Comparison of ENCODE assay signal across 26 cellular contexts in the genomic region with DNA sequence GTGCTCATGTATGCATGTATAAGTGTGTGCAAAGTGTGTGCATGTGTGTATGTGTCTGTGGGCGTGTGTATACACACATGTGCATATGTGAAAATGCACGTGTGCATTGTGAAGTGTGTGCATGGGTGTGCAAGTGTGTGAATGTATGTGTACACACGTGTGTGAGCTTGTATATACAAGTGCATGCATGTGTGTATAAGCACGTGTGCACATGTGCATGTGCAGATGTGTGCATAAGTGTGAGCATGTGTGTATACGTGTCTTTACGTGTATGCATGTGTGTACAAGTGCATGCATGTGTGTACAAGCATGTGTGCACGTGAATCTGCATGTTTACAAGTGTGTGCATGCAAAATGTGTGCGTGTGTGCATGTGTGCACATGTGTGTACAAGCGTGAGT. TPM values are rescaled to one million over a fixed set of nuclear protein-coding genes. Genes with fewer than 3 reads are reported as not detected.
"Had no signal": no experiment of that assay in that cellular context is flagged by ENCODE, and none has a peak within 500 bp of the region (broad histone marks: within the 10 kb centered on the region; RNA-seq: fewer than 3 reads in every experiment).

No MANE protein-coding gene starts in this region.

- H2AFZ ChIP-seq: hepatocyte had no signal

- H3K27ac Mint-ChIP-seq: activated CD4-positive, alpha-beta T cell treated with anti-CD3 and anti-CD28 coated beads, Interleukin-2, amount 10 ng/mL, durations not matched to agents 7 days and 5 days; activated CD8-positive, alpha-beta T cell treated with anti-CD3 and anti-CD28 coated beads for 36 hours; activated naive CD4-positive, alpha-beta T cell treated with anti-CD3 and anti-CD28 coated beads, Interleukin-2, amount 50 U/mL, for 24 hours; activated naive CD8-positive, alpha-beta T cell treated with anti-CD3 and anti-CD28 coated beads, Interleukin-2, amount 50 U/mL, for 24 hours; activated T-helper 17 cell treated with anti-CD3 and anti-CD28 coated beads, Interleukin-2, amount 50 U/mL, for 72 hours; natural killer cell treated with Interleukin-12 subunit alpha and Interleukin-12 subunit beta and Interleukin-15 and Interleukin-18, amount 100 ng/mL, for 72 hours; progenitor cell of endocrine pancreas; stimulated activated naive B cell treated with anti-CD40 and anti-IgM and Interleukin-4, amounts not matched to agents 10 μg/mL and 1 μg/mL and 100 μg/mL, for 72 hours had no signal

- H3K79me2 ChIP-seq: hepatocyte had no signal

- H3K27me3 ChIP-seq: foreskin keratinocyte, ovary, thyroid gland had no signal

- H3K27ac ChIP-seq: esophagus muscularis mucosa, foreskin keratinocyte, hepatocyte, left ventricle myocardium inferior, ovary, stomach, thyroid gland had no signal

- H3K36me3 ChIP-seq: esophagus muscularis mucosa, left ventricle myocardium inferior, ovary, stomach, thyroid gland had no signal

- H3K4me1 ChIP-seq: foreskin keratinocyte, left ventricle myocardium inferior, thyroid gland had no signal

- H3K9me3 Mint-ChIP-seq: activated naive CD4-positive, alpha-beta T cell treated with anti-CD3 and anti-CD28 coated beads, Interleukin-2, amount 50 U/mL, for 24 hours; activated naive CD8-positive, alpha-beta T cell treated with anti-CD3 and anti-CD28 coated beads, Interleukin-2, amount 50 U/mL, for 24 hours; activated T-cell treated with anti-CD3 and anti-CD28 coated beads, Interleukin-2, amount 50 U/mL, for 4 hours; activated T-helper 17 cell treated with anti-CD3 and anti-CD28 coated beads, Interleukin-2, amount 50 U/mL, for 72 hours; natural killer cell treated with Interleukin-12 subunit alpha and Interleukin-12 subunit beta and Interleukin-15 and Interleukin-18, amount 100 ng/mL, for 72 hours had no signal

- DNase-seq: activated CD4-positive, alpha-beta T cell treated with anti-CD3 and anti-CD28 coated beads for 1 hour; activated CD4-positive, alpha-beta T cell treated with anti-CD3 and anti-CD28 coated beads, Interleukin-2, amount 10 ng/mL, durations not matched to agents 7 days and 5 days; activated gamma-delta T cell treated with Interleukin-2 at 50 U/mL for 16 hours; activated naive CD8-positive, alpha-beta T cell treated with anti-CD3 and anti-CD28 coated beads, Interleukin-2, amount 50 U/mL, for 24 hours; activated T-cell treated with anti-CD3 and anti-CD28 coated beads, Interleukin-2, amount 50 U/mL, for 4 hours; amygdala; central memory CD4-positive, alpha-beta T cell; foreskin keratinocyte; left ventricle myocardium inferior; mucosa of descending colon; ovary; stimulated activated CD4-positive, alpha-beta T cell treated with anti-CD3 and anti-CD28 coated beads, Interleukin-2, amount 100 ng/mL, for 24 hours; stimulated activated naive B cell treated with anti-CD40 and anti-IgM and Interleukin-4, amounts not matched to agents 10 μg/mL and 1 μg/mL and 100 μg/mL, for 72 hours; stomach; T-helper 2 cell had no signal

- H3K9me3 ChIP-seq: esophagus muscularis mucosa, left ventricle myocardium inferior, mucosa of descending colon, ovary, stomach, thyroid gland had no signal

- H3K36me3 Mint-ChIP-seq: activated naive CD4-positive, alpha-beta T cell treated with anti-CD3 and anti-CD28 coated beads, Interleukin-2, amount 50 U/mL, for 24 hours; natural killer cell treated with Interleukin-12 subunit alpha and Interleukin-12 subunit beta and Interleukin-15 and Interleukin-18, amount 100 ng/mL, for 72 hours; stimulated activated naive B cell treated with anti-CD40 and anti-IgM and Interleukin-4, amounts not matched to agents 10 μg/mL and 1 μg/mL and 100 μg/mL, for 72 hours had no signal

- H3K4me3 Mint-ChIP-seq: activated CD4-positive, alpha-beta T cell treated with anti-CD3 and anti-CD28 coated beads, Interleukin-2, amount 10 ng/mL, durations not matched to agents 7 days and 5 days; activated CD8-positive, alpha-beta T cell treated with anti-CD3 and anti-CD28 coated beads for 36 hours; activated naive CD4-positive, alpha-beta T cell treated with anti-CD3 and anti-CD28 coated beads, Interleukin-2, amount 50 U/mL, for 24 hours; activated naive CD8-positive, alpha-beta T cell treated with anti-CD3 and anti-CD28 coated beads, Interleukin-2, amount 50 U/mL, for 24 hours; activated T-cell treated with anti-CD3 and anti-CD28 coated beads, Interleukin-2, amount 50 U/mL, for 4 hours; activated T-helper 17 cell treated with anti-CD3 and anti-CD28 coated beads, Interleukin-2, amount 50 U/mL, for 72 hours; natural killer cell treated with Interleukin-12 subunit alpha and Interleukin-12 subunit beta and Interleukin-15 and Interleukin-18, amount 100 ng/mL, for 72 hours; stimulated activated naive B cell treated with anti-CD40 and anti-IgM and Interleukin-4, amounts not matched to agents 10 μg/mL and 1 μg/mL and 100 μg/mL, for 72 hours had no signal

- H3K4me1 Mint-ChIP-seq: activated T-helper 17 cell treated with anti-CD3 and anti-CD28 coated beads, Interleukin-2, amount 50 U/mL, for 72 hours had no signal

- H3K4me3 ChIP-seq: esophagus muscularis mucosa, hepatocyte, left ventricle myocardium inferior, lung, mucosa of descending colon, ovary, smooth muscle cell, stomach, thyroid gland had no signal

- H3K27me3 Mint-ChIP-seq: activated T-helper 17 cell treated with anti-CD3 and anti-CD28 coated beads, Interleukin-2, amount 50 U/mL, for 72 hours had no signal

- H3K4me2 ChIP-seq: hepatocyte, smooth muscle cell had no signal

RNA-seq across cellular contexts. Expression of a gene that starts 13.4 kb away (rescaled TPM):
- total RNA-seq: activated CD4-positive, alpha-beta T cell treated with anti-CD3 and anti-CD28 coated beads, Interleukin-2, amount 10 ng/mL, durations not matched to agents 7 days and 5 days; activated CD8-positive, alpha-beta T cell treated with anti-CD3 and anti-CD28 coated beads for 36 hours; foreskin keratinocyte; left ventricle myocardium inferior; mesenteric fat pad; natural killer cell treated with Interleukin-12 subunit alpha and Interleukin-12 subunit beta and Interleukin-15 and Interleukin-18, amount 100 ng/mL, for 72 hours; smooth muscle cell had no signal
- polyA plus RNA-seq: foreskin keratinocyte had no signal
